Comparison of ENCODE assay signal across 1 cellular context in the genomic region with DNA sequence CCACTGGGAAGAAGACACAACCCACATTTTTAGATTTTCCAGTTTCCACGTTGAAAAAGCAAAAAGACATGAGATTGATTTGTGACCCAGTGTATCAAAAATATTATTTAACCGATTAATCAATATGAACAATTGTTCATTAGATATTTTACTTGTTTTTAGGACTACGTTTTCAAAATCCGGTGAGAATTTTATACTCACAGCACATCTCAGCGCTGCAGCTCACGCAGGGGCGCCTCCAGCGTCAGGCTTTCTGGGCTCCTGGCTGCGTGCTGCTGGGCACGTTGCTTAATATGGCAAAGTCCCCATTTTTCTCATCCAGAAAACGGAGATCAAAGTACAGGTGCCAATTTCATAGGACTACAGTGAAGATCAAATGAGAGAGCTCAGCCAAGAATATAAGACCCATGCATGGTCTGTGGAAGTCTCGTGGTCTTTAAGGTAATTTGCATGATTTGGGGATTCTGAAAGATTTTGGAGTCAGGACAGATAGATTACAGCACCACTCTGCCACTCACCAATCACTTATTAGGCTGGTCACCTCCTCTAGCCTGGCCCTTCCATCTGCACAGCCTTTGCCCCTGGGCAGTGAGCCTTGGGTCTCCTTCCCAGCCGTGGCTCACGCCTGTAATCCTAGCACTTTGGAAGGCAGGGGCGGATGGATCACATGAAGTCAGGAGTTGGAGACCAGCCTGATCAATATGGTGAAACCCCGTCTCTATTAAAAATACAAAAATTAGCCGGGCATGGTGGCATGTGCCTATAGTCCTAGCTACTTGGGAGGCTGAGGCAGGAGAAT.
TF ChIP-seq lines count a peak whose summit lies in the region.

No MANE protein-coding gene starts in this region.

TF ChIP-seq in GM23338, 12 proteins besides CTCF, POLR2A, EP300 and RAD21 (continued from another document):
- TF ChIP-seq, protein P1, sequence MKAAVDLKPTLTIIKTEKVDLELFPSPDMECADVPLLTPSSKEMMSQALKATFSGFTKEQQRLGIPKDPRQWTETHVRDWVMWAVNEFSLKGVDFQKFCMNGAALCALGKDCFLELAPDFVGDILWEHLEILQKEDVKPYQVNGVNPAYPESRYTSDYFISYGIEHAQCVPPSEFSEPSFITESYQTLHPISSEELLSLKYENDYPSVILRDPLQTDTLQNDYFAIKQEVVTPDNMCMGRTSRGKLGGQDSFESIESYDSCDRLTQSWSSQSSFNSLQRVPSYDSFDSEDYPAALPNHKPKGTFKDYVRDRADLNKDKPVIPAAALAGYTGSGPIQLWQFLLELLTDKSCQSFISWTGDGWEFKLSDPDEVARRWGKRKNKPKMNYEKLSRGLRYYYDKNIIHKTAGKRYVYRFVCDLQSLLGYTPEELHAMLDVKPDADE (IDR thresholded peaks at IDR 0.05) = no peak
- TF ChIP-seq, protein P2, sequence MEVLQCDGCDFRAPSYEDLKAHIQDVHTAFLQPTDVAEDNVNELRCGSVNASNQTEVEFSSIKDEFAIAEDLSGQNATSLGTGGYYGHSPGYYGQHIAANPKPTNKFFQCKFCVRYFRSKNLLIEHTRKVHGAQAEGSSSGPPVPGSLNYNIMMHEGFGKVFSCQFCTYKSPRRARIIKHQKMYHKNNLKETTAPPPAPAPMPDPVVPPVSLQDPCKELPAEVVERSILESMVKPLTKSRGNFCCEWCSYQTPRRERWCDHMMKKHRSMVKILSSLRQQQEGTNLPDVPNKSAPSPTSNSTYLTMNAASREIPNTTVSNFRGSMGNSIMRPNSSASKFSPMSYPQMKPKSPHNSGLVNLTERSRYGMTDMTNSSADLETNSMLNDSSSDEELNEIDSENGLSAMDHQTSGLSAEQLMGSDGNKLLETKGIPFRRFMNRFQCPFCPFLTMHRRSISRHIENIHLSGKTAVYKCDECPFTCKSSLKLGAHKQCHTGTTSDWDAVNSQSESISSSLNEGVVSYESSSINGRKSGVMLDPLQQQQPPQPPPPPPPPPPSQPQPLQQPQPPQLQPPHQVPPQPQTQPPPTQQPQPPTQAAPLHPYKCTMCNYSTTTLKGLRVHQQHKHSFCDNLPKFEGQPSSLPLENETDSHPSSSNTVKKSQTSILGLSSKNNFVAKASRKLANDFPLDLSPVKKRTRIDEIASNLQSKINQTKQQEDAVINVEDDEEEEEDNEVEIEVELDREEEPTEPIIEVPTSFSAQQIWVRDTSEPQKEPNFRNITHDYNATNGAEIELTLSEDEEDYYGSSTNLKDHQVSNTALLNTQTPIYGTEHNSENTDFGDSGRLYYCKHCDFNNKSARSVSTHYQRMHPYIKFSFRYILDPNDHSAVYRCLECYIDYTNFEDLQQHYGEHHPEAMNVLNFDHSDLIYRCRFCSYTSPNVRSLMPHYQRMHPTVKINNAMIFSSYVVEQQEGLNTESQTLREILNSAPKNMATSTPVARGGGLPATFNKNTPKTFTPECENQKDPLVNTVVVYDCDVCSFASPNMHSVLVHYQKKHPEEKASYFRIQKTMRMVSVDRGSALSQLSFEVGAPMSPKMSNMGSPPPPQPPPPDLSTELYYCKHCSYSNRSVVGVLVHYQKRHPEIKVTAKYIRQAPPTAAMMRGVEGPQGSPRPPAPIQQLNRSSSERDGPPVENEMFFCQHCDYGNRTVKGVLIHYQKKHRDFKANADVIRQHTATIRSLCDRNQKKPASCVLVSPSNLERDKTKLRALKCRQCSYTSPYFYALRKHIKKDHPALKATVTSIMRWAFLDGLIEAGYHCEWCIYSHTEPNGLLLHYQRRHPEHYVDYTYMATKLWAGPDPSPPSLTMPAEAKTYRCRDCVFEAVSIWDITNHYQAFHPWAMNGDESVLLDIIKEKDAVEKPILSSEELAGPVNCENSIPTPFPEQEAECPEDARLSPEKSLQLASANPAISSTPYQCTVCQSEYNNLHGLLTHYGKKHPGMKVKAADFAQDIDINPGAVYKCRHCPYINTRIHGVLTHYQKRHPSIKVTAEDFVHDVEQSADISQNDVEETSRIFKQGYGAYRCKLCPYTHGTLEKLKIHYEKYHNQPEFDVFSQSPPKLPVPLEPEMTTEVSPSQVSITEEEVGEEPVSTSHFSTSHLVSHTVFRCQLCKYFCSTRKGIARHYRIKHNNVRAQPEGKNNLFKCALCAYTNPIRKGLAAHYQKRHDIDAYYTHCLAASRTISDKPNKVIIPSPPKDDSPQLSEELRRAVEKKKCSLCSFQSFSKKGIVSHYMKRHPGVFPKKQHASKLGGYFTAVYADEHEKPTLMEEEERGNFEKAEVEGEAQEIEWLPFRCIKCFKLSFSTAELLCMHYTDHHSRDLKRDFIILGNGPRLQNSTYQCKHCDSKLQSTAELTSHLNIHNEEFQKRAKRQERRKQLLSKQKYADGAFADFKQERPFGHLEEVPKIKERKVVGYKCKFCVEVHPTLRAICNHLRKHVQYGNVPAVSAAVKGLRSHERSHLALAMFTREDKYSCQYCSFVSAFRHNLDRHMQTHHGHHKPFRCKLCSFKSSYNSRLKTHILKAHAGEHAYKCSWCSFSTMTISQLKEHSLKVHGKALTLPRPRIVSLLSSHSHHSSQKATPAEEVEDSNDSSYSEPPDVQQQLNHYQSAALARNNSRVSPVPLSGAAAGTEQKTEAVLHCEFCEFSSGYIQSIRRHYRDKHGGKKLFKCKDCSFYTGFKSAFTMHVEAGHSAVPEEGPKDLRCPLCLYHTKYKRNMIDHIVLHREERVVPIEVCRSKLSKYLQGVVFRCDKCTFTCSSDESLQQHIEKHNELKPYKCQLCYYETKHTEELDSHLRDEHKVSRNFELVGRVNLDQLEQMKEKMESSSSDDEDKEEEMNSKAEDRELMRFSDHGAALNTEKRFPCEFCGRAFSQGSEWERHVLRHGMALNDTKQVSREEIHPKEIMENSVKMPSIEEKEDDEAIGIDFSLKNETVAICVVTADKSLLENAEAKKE (CRISPR knock-in tag; IDR thresholded peaks at IDR 0.05) = no peak
- no peak for TF ChIP-seq STAT1 (IDR thresholded peaks at IDR 0.05; ENCODE audit: unreplicated experiment)
- TF ChIP-seq JUNB (IDR thresholded peaks at IDR 0.05; ENCODE audit: unreplicated experiment) = no peak
- no peak for TF ChIP-seq ZNF331 (CRISPR knock-in tag; IDR thresholded peaks at IDR 0.05; ENCODE audit: low read depth)
- TF ChIP-seq EZH2 (IDR thresholded peaks at IDR 0.05; ENCODE audit: low read depth, unreplicated experiment) = no peak
- TF ChIP-seq POLR2AphosphoS5 (IDR thresholded peaks at IDR 0.05; ENCODE audit: low read depth) = no peak
